Comparison of ENCODE assay signal across 8 cellular contexts in genomic region chr11:14974021-14974698, GRCh38. TPM values are rescaled to one million over a fixed set of nuclear protein-coding genes. Genes with fewer than 3 reads are reported as not detected.
A peak's percentile ranks its signal among the peaks of the same experiment; 100 is the strongest.
DNase-seq lines count a peak whose midpoint lies in the region; ATAC-seq lines count a peak whose summit lies in the region.

No MANE protein-coding gene starts in this region.

- H3K27me3 ChIP-seq in H7 (ENCODE audit: control insufficient read depth, insufficient read depth, low read length) (peaks cover 69% of the 10 kb centered on the region), skeletal muscle tissue (ENCODE audit: control insufficient read depth in 3 of 3, insufficient read depth in 3 of 3, low read length in 3 of 3) (peaks cover 66 to 75% (median 68%) of the 10 kb centered on the region in 3 donors)

- H3K4me1 ChIP-seq in skeletal muscle tissue (ENCODE audit: control insufficient read depth in 3 of 3, insufficient read depth in 3 of 3, low read length in 3 of 3): peaks cover 28 to 34% (median 29%) of the 10 kb centered on the region in 3 donors

- H3K9ac ChIP-seq in skeletal muscle tissue (ENCODE audit: low read depth in 1 of 3, low read length in 3 of 3): peak overlapping the region in 1 of 3 donors; percentile 45

- no peaks in the 10 kb centered on the region for H3K9me3 ChIP-seq in skeletal muscle tissue (ENCODE audit: control insufficient read depth in 3 of 3, low read length in 3 of 3)

- no peaks in the 10 kb centered on the region for H3K36me3 Mint-ChIP-seq in activated T-cell treated with anti-CD3 and anti-CD28 coated beads, Interleukin-2, amount 50 U/mL, for 24 hours (ENCODE audit: low read depth)

- H3K27me3 Mint-ChIP-seq in activated T-cell treated with anti-CD3 and anti-CD28 coated beads, Interleukin-2, amount 50 U/mL, for 24 hours: peaks cover 81% of the 10 kb centered on the region

- H3K4me1 Mint-ChIP-seq in activated T-cell treated with anti-CD3 and anti-CD28 coated beads, Interleukin-2, amount 50 U/mL, for 24 hours (ENCODE audit: low read depth): peaks cover 35% of the 10 kb centered on the region

- H3K36me3 ChIP-seq in H7 (replicated peaks; ENCODE audit: control insufficient read depth, insufficient read depth, low read length) (no peaks in the 10 kb centered on the region), skeletal muscle tissue (ENCODE audit: control insufficient read depth in 3 of 3, insufficient read depth in 3 of 3, low read length in 3 of 3) (no peaks in the 10 kb centered on the region)

- H3K4me3 Mint-ChIP-seq in activated T-cell treated with anti-CD3 and anti-CD28 coated beads, Interleukin-2, amount 50 U/mL, for 24 hours: peak overlapping the region; percentile 75

- no peaks in the 10 kb centered on the region for H3K9me3 Mint-ChIP-seq in activated T-cell treated with anti-CD3 and anti-CD28 coated beads, Interleukin-2, amount 50 U/mL, for 24 hours

- H3K4me3 ChIP-seq in H7 (ENCODE audit: insufficient read depth, low read depth, low read length): peak overlapping the region; percentile 14; the same call in 1 of the 2 replicates
- peak overlapping the region; percentile 1 for H3K4me3 ChIP-seq in iPS-11a (ENCODE audit: low read depth, low read length)
- peak overlapping the region; percentile 37 to 63 (median 52) for H3K4me3 ChIP-seq in skeletal muscle tissue (ENCODE audit: low read length in 3 of 3)

- no peak overlapping the region for H3K27ac ChIP-seq in skeletal muscle tissue (ENCODE audit: low read depth, low read length)

- H3K27ac Mint-ChIP-seq in activated T-cell treated with anti-CD3 and anti-CD28 coated beads, Interleukin-2, amount 50 U/mL, for 24 hours: no peak overlapping the region

- DNase-seq in H7 (peak; percentile 67), SKM-1 treated with dmso at 0.1 percent for 144 hours (lab: John Stamatoyannopoulos, UW; ENCODE audit: unreplicated experiment) (no peak)
- peak; percentile 56 for DNase-seq in activated T-cell treated with anti-CD3 and anti-CD28 coated beads, Interleukin-2, amount 50 U/mL, for 24 hours

- ATAC-seq in HG03571 (IDR thresholded peaks at IDR 0.05; ENCODE audit: unreplicated experiment) (no peak), HG03442 (IDR thresholded peaks at IDR 0.05; ENCODE audit: unreplicated experiment) (no peak), HG02884 (IDR thresholded peaks at IDR 0.05; ENCODE audit: unreplicated experiment) (no peak)

RNA-seq across cellular contexts. Expression of gene CALCA, which starts 2.0 kb away (rescaled TPM):
- total RNA-seq in H7 (2014; rRNA removed; shearing (Covaris generic)): 0.76 and 1.1 TPM in 2 replicates
- not detected for total RNA-seq in skeletal muscle tissue

Comparison
In these comparisons a context has a peak if more than half of its experiments do, and no peak if none do; other contexts are left out.
1. H3K4me3 ChIP-seq: peak in every context shown above with its lines; median percentile 52 in skeletal muscle tissue; 14 in H7; 1 in iPS-11a.